In genomic region chr9:9061599-9061998, GRCh38 we compare ENCODE assay signal across 16 cellular contexts.
A peak's percentile ranks its signal among the peaks of the same experiment; 100 is the strongest.
DNase-seq lines count a peak whose midpoint lies in the region; ATAC-seq and TF ChIP-seq lines count a peak whose summit lies in the region.
"Had no signal": no experiment of that assay in that cellular context is flagged by ENCODE, and none has a peak within 500 bp of the region (broad histone marks: within the 10 kb centered on the region; RNA-seq: fewer than 3 reads in every experiment).

No MANE protein-coding gene starts in this region.

- no peak for ATAC-seq in heart left ventricle

- DNase-seq in COLO668 (lab: John Stamatoyannopoulos, UW; ENCODE audit: unreplicated experiment) (peak; percentile 46), NCI-H1092 treated with DMSO at 0.1 percent for 48 hours (lab: John Stamatoyannopoulos, UW) (peak; percentile 90), NCI-H2081 (lab: John Stamatoyannopoulos, UW) (peak; percentile 59 to 82), NCI-H748 treated with DMSO at 0.1 percent for 48 hours (lab: John Stamatoyannopoulos, UW) (peak; percentile 77), H4 (ENCODE audit: low spot score) (no peak), UCSD-AML1 (lab: John Stamatoyannopoulos, UW; ENCODE audit: unreplicated experiment) (no peak), NOMO-1 (lab: John Stamatoyannopoulos, UW; ENCODE audit: unreplicated experiment in 2 of 2) (no peak), heart left ventricle (no peak)
- DNase-seq: CD8-positive, alpha-beta memory T cell; EL; GOT3; KBM-7; NCI-H446 treated with DMSO at 0.1 percent for 48 hours; NK-92 treated with Interleukin-12 subunit alpha and Interleukin-12 subunit beta, amount 100 ng/mL, for 24 hours; OCI-M1 had no signal

- H3K9me3 ChIP-seq in heart left ventricle = no peaks in the 10 kb centered on the region
- H3K9me3 ChIP-seq: BLaER1 had no signal

- no peak overlapping the region for H3K27ac ChIP-seq in heart left ventricle
- H3K27ac ChIP-seq: BLaER1 had no signal

- no peak for TF ChIP-seq CTCF in heart left ventricle (IDR thresholded peaks at IDR 0.05)

- H3K27me3 ChIP-seq in heart left ventricle = no peaks in the 10 kb centered on the region
- H3K27me3 ChIP-seq: BLaER1 had no signal

- H3K4me3 ChIP-seq in heart left ventricle = no peak overlapping the region
- H3K4me3 ChIP-seq: BLaER1 had no signal

- no peaks in the 10 kb centered on the region for H3K4me1 ChIP-seq in heart left ventricle
- H3K4me1 ChIP-seq: BLaER1 had no signal

- H3K36me3 ChIP-seq in heart left ventricle = no peaks in the 10 kb centered on the region
- H3K36me3 ChIP-seq: BLaER1 had no signal

- intact Hi-C loops in heart left ventricle (cut with DNase I) = no loop called here

- WGBS in heart left ventricle, 4 donors = 48 to 66% (median 49%) methylated on average over 2 of the region's 2 CpGs

- no peak for TF ChIP-seq POLR2A in heart left ventricle (IDR thresholded peaks at IDR 0.05)

Comparison
In these comparisons a context has a peak if more than half of its experiments do, and no peak if none do; other contexts are left out.
1. DNase-seq: peak in COLO668 (single experiment), NCI-H1092 treated with DMSO at 0.1 percent for 48 hours (single experiment), NCI-H2081 (2 of 2) and NCI-H748 treated with DMSO at 0.1 percent for 48 hours (single experiment); none in H4 (single experiment), UCSD-AML1 (single experiment), NOMO-1 (0 of 2) and heart left ventricle (0 of 5).